ENCODE assay signal across 8 cellular contexts in the genomic region with DNA sequence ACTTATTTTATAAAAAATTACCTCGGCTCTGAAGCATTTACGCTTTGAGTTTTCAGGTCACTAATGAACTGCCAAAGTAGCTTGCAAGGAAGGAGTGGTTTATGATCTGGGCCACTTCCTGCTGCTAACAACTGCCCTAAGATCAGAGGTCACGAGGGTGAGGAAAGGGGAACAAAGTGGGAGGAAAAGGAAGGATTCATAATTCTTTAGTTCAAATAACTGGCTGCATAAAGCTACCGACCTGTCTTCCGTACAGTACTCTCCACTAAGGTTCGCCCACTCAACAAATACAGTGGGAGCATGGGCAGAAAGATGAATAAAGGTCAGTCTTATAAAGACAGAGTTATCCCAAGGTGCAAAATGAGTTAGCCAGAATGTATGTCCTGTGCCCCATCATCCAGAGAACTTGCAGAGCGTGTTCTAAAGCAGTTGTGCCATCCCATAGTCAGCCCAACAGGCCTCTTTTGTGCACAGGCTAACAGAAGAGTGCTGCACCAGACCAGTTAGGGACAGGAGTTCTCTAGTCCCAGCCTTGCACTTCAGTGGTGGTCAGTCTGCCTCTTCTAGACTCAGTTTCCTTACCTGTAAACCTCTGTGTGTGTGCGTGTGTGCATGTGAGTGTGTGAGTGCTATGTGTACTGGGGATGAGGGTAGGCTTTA.
DNase-seq lines count a peak whose midpoint lies in the region; ATAC-seq and TF ChIP-seq lines count a peak whose summit lies in the region.

No MANE protein-coding gene starts in this region.

- DNase-seq in chondrocyte (ENCODE audit: low spot score): no peak
- DNase-seq in neural progenitor cell (ENCODE audit: low spot score): no peak
- DNase-seq in DMS153 (lab: John Stamatoyannopoulos, UW): no peak
- no peak for DNase-seq in RWPE1 (ENCODE audit: low spot score)
- no peak for DNase-seq in AG08396 (ENCODE audit: low spot score)
- DNase-seq in neuronal stem cell (ENCODE audit: low spot score): no peak

- CTCF ChIA-PET in RWPE1 (lab: Yijun Ruan, JAX): no interaction called here

- H3K27me3 ChIP-seq in neural progenitor cell: no peaks in the 10 kb centered on the region
- H3K27me3 ChIP-seq in neuronal stem cell (ENCODE audit: control insufficient read depth in 3 of 3, insufficient read depth in 3 of 3, low read depth in 1 of 3, low read length in 3 of 3): no peaks in the 10 kb centered on the region

- H3K27me3 Mint-ChIP-seq in IgD-negative memory B cell (peaks cover 1% of the 10 kb centered on the region), chondrocyte (ENCODE audit: low read depth) (no peaks in the 10 kb centered on the region), neural progenitor cell (ENCODE audit: insufficient read depth, low read depth) (peaks cover 4% of the 10 kb centered on the region)

- H3K36me3 ChIP-seq in neural progenitor cell (no peaks in the 10 kb centered on the region), neuronal stem cell (replicated peaks in 1 of 2; ENCODE audit: control insufficient read depth in 2 of 2, insufficient read depth in 2 of 2, low read length in 2 of 2) (no peaks in the 10 kb centered on the region)

- H3K9me3 ChIP-seq in neural progenitor cell (ENCODE audit: low read depth) (no peaks in the 10 kb centered on the region), neuronal stem cell (replicated peaks in 1 of 2; ENCODE audit: control insufficient read depth in 2 of 2, insufficient read depth in 1 of 2, low read depth in 1 of 2, low read length in 2 of 2) (no peaks in the 10 kb centered on the region)

- H2AK5ac ChIP-seq in neuronal stem cell (ENCODE audit: low read depth, low read length): no peak overlapping the region

- H3K79me2 ChIP-seq in neural progenitor cell (ENCODE audit: low read depth): peaks cover 16% of the 10 kb centered on the region

- no peak overlapping the region for H3K27ac ChIP-seq in neural progenitor cell
- no peak overlapping the region for H3K27ac ChIP-seq in RWPE1
- H3K27ac ChIP-seq in neuronal stem cell (replicated peaks; ENCODE audit: low read length): no peak overlapping the region

- H2BK15ac ChIP-seq in neuronal stem cell (ENCODE audit: low read length): no peak overlapping the region

- no peaks in the 10 kb centered on the region for H3K79me1 ChIP-seq in neuronal stem cell (ENCODE audit: low read depth, low read length)

- H2BK5ac ChIP-seq in neuronal stem cell (ENCODE audit: low read length): no peak overlapping the region

- H2BK120ac ChIP-seq in neuronal stem cell (ENCODE audit: low read depth, low read length): no peak overlapping the region

- no peak overlapping the region for H4K8ac ChIP-seq in neuronal stem cell (ENCODE audit: low read depth, low read length)

- H2AFZ ChIP-seq in neural progenitor cell (replicated peaks) (no peak overlapping the region), neuronal stem cell (ENCODE audit: low read length) (no peak overlapping the region)

- H3K4me1 ChIP-seq in neural progenitor cell: peaks cover 14% of the 10 kb centered on the region
- peaks cover 12 to 22% of the 10 kb centered on the region in 2 donors for H3K4me1 ChIP-seq in neuronal stem cell (ENCODE audit: control insufficient read depth in 2 of 2, insufficient read depth in 1 of 2, low read depth in 1 of 2, low read length in 2 of 2)

- no peak overlapping the region for H2BK12ac ChIP-seq in neuronal stem cell (ENCODE audit: low read length)

- H3K36me3 Mint-ChIP-seq in IgD-negative memory B cell (peaks cover 4% of the 10 kb centered on the region), chondrocyte (ENCODE audit: low read depth) (peaks cover 3% of the 10 kb centered on the region), neural progenitor cell (peaks cover 7% of the 10 kb centered on the region)

- TF ChIP-seq CTCF in chondrocyte (IDR thresholded peaks at IDR 0.05) (no peak), neural progenitor cell (IDR thresholded peaks at IDR 0.05) (no peak), RWPE1 (conservative IDR thresholded peaks at IDR 0.05; ENCODE audit: low read depth) (no peak)

- no peak overlapping the region for H3K4ac ChIP-seq in neuronal stem cell (ENCODE audit: low read length)

- peaks cover 3% of the 10 kb centered on the region for H4K20me1 ChIP-seq in neural progenitor cell (ENCODE audit: low read depth)

- H3K4me3 Mint-ChIP-seq in IgD-negative memory B cell: peak overlapping the region; percentile 26 to 92 (median 27)
- H3K4me3 Mint-ChIP-seq in chondrocyte (ENCODE audit: unreplicated experiment): no peak overlapping the region
- no peak overlapping the region for H3K4me3 Mint-ChIP-seq in neural progenitor cell

- no peak overlapping the region for H3K14ac ChIP-seq in neuronal stem cell (ENCODE audit: low read length)

- ATAC-seq in GM18502 (IDR thresholded peaks at IDR 0.05; ENCODE audit: poor library complexity, unreplicated experiment): peak; percentile 43

- H3K18ac ChIP-seq in neuronal stem cell (ENCODE audit: low read length): no peak overlapping the region

- H3K4me3 ChIP-seq in neural progenitor cell (no peak overlapping the region), neuronal stem cell (ENCODE audit: low read length in 2 of 2) (no peak overlapping the region)

- H3K23ac ChIP-seq in neuronal stem cell (ENCODE audit: low read depth, low read length, poor library complexity): no peak overlapping the region

- no CpG with 5 or more reads among the region's 8 CpGs for WGBS in neuronal stem cell (ENCODE audit: extremely low coverage in 2 of 2, insufficient read length in 2 of 2, insufficient replicate concordance in 1 of 2), 2 donors

- H3K4me1 Mint-ChIP-seq in IgD-negative memory B cell (peaks cover 17 to 24% (median 17%) of the 10 kb centered on the region in 3 donors), chondrocyte (ENCODE audit: low read depth) (peaks cover 92% of the 10 kb centered on the region), neural progenitor cell (peaks cover 40% of the 10 kb centered on the region)

- peak overlapping the region in 2 of 3 donors; percentile 48 to 69 for H3K27ac Mint-ChIP-seq in IgD-negative memory B cell
- peak overlapping the region; percentile 91 for H3K27ac Mint-ChIP-seq in chondrocyte (ENCODE audit: unreplicated experiment)
- H3K27ac Mint-ChIP-seq in neural progenitor cell: peak overlapping the region; percentile 20

- no peak overlapping the region for H4K91ac ChIP-seq in neuronal stem cell (ENCODE audit: low read depth, low read length, poor library complexity)

- H3K9me3 Mint-ChIP-seq in IgD-negative memory B cell (peaks cover 0 to 1% (median 0%) of the 10 kb centered on the region in 3 donors), chondrocyte (ENCODE audit: low read depth) (no peaks in the 10 kb centered on the region), neural progenitor cell (peaks cover 3% of the 10 kb centered on the region)

- no peak overlapping the region for H3K4me2 ChIP-seq in neural progenitor cell
- H3K4me2 ChIP-seq in neuronal stem cell (ENCODE audit: insufficient read depth, low read length, poor library complexity, severe bottlenecking): no peak overlapping the region

- POLR2A ChIA-PET in RWPE1 (lab: Yijun Ruan, JAX; ENCODE audit: low non-redundant PET): no interaction called here

- no peak overlapping the region for H3K9ac ChIP-seq in neural progenitor cell
- no peak overlapping the region for H3K9ac ChIP-seq in neuronal stem cell (ENCODE audit: low read depth, low read length, poor library complexity)

- no peaks in the 10 kb centered on the region for H3F3A ChIP-seq in neural progenitor cell (ENCODE audit: low read depth)

Comparison
In these comparisons a context has a peak if more than half of its experiments do, and no peak if none do; other contexts are left out.
1. H3K27ac Mint-ChIP-seq: peak in every context shown above with its lines; median percentile 91 in chondrocyte; 58 in IgD-negative memory B cell; 20 in neural progenitor cell.
2. H3K4me3 Mint-ChIP-seq: peak in IgD-negative memory B cell (4 of 4); none in chondrocyte (single experiment) and neural progenitor cell (single experiment).